ENCODE assay signal across 8 cellular contexts in genomic region chr16:72848759-72849664, GRCh38.
DNase-seq lines count a peak whose midpoint lies in the region; ATAC-seq and TF ChIP-seq lines count a peak whose summit lies in the region.

No MANE protein-coding gene starts in this region.

- ATAC-seq in left ventricle myocardium superior = peak; percentile 84
- peak; percentile 31 to 66 for ATAC-seq in gastrocnemius medialis
- no peak for ATAC-seq in GM19035 (IDR thresholded peaks at IDR 0.05; ENCODE audit: unreplicated experiment)

- peaks cover 26% of the 10 kb centered on the region for H3K4me1 ChIP-seq in adipocyte (ENCODE audit: control insufficient read depth, insufficient read depth, low read length)
- peaks cover 69% of the 10 kb centered on the region in 2 donors for H3K4me1 ChIP-seq in gastrocnemius medialis

- peak overlapping the region; percentile 7 for H3K9ac ChIP-seq in adipocyte (ENCODE audit: low read length)

- no peak for TF ChIP-seq CTCF in AG04450 (IDR thresholded peaks at IDR 0.05; ENCODE audit: low read depth, low read length)
- no peak for TF ChIP-seq CTCF in gastrocnemius medialis (IDR thresholded peaks at IDR 0.05 in 4 of 5, conservative IDR thresholded peaks at IDR 0.05 in 1 of 5)

- H3K4me3 ChIP-seq in AG04450 (ENCODE audit: low read depth, low read length) (no peak overlapping the region), adipocyte (ENCODE audit: low read length) (peak overlapping the region; percentile 65), gastrocnemius medialis (peak overlapping the region; percentile 6 to 29 (median 20))

- H3K36me3 ChIP-seq in adipocyte (ENCODE audit: control insufficient read depth, insufficient read depth, low read length, severe bottlenecking) = no peaks in the 10 kb centered on the region
- no peaks in the 10 kb centered on the region for H3K36me3 ChIP-seq in gastrocnemius medialis

- H3K9me3 ChIP-seq in AG04450 (ENCODE audit: control insufficient read depth, insufficient read depth, low read length) (no peaks in the 10 kb centered on the region), adipocyte (ENCODE audit: control insufficient read depth, low read length) (no peaks in the 10 kb centered on the region), gastrocnemius medialis (no peaks in the 10 kb centered on the region)

- POLR2A ChIA-PET in AG04450 (lab: Yijun Ruan, JAX) = interaction anchor here (0.5 to 0.8 kb wide), 2 partner anchors 195 to 1758 kb away, joined by 5 to 7 read pairs; partner anchors contain the start of gene GLG1

- in situ Hi-C loops in gastrocnemius medialis (cut with MboI; ENCODE audit: low sequenced_read_pairs in 4 of 4) = loop anchor here in 2 of 4 donors (25.0 kb wide), 1 partner anchor 213 kb away; no protein-coding TSS in a partner anchor

- CTCF ChIA-PET in AG04450 (lab: Charles Lee) = interaction anchor here (0.7 to 12.5 kb wide), 4 partner anchors 10 to 290 kb away, joined by 3 to 120 read pairs (median 4); no protein-coding TSS in a partner anchor

- H3K27me3 ChIP-seq in AG04450 (ENCODE audit: control insufficient read depth, insufficient read depth, low read length) = no peaks in the 10 kb centered on the region
- H3K27me3 ChIP-seq in adipocyte (replicated peaks; ENCODE audit: control insufficient read depth, insufficient read depth, low read length) = no peaks in the 10 kb centered on the region
- H3K27me3 ChIP-seq in gastrocnemius medialis = no peaks in the 10 kb centered on the region

- H3K27ac ChIP-seq in AG04450 (ENCODE audit: low read depth, low read length) (peak overlapping the region; percentile 65), gastrocnemius medialis (peak overlapping the region; percentile 52 to 77 (median 66))

- DNase-seq in AG04450 (ENCODE audit: low read depth, low spot score) (peak; percentile 65), LHCN-M2 (ENCODE audit: low read depth) (peak; percentile 89), adipocyte (ENCODE audit: low read depth) (peak; percentile 93), left ventricle myocardium superior (peak; percentile 93), gastrocnemius medialis (peak; percentile 23 to 72), KG1 (lab: John Stamatoyannopoulos, UW) (no peak)
- DNase-seq in activated CD8-positive, alpha-beta memory T cell treated with anti-CD3 and anti-CD28 coated beads, Interleukin-2, amount 50 U/mL, for 4 hours = no peak

- TF ChIP-seq POLR2A in gastrocnemius medialis (IDR thresholded peaks at IDR 0.05) = no peak

- intact Hi-C loops in left ventricle myocardium superior (cut with micrococcal nuclease) (no loop called here), gastrocnemius medialis (cut with DNase I; ENCODE audit: low total_unique reads) (no loop called here)

Comparison
In these comparisons a context has a peak if more than half of its experiments do, and no peak if none do; other contexts are left out.
1. DNase-seq: peak in AG04450 (single experiment), LHCN-M2 (single experiment), adipocyte (single experiment), left ventricle myocardium superior (single experiment) and gastrocnemius medialis (2 of 2); none in KG1 (single experiment) and activated CD8-positive, alpha-beta memory T cell treated with anti-CD3 and anti-CD28 coated beads, Interleukin-2, amount 50 U/mL, for 4 hours (single experiment).